Comparison of ENCODE assay signal across 25 cellular contexts in genomic region chr5:12284604-12285003, GRCh38.
"Had no signal": no experiment of that assay in that cellular context is flagged by ENCODE, and none has a peak within 500 bp of the region (broad histone marks: within the 10 kb centered on the region; RNA-seq: fewer than 3 reads in every experiment).

No MANE protein-coding gene starts in this region.

- H3K4me1 ChIP-seq: lower lobe of right lung, psoas muscle, sigmoid colon, stomach, thyroid gland had no signal

- H3K27ac ChIP-seq: lower lobe of right lung, ovary, psoas muscle, sigmoid colon, stomach, thyroid gland had no signal

- FAIRE-seq: endometrium, frontal cortex had no signal

- H3K4me3 ChIP-seq: lower lobe of right lung, ovary, psoas muscle, sigmoid colon, stomach, thyroid gland had no signal

- H3K9me3 ChIP-seq: lower lobe of right lung, ovary, psoas muscle, sigmoid colon, stomach, thyroid gland had no signal

- H3K36me3 ChIP-seq: lower lobe of right lung, ovary, sigmoid colon, stomach, thyroid gland had no signal

- ATAC-seq: effector memory CD8-positive, alpha-beta T cell; left ventricle myocardium superior; lower lobe of right lung; naive thymus-derived CD8-positive, alpha-beta T cell; psoas muscle; right cardiac atrium; stimulated activated effector memory CD8-positive, alpha-beta T cell treated with anti-CD3 and anti-CD28 coated beads, Interleukin-12 subunit alpha, Interleukin-12 subunit beta, amount 100 ng/mL, for 72 hours had no signal

- H3K27me3 ChIP-seq: ovary, sigmoid colon, stomach, thyroid gland had no signal

- DNase-seq: cortex of kidney; effector memory CD8-positive, alpha-beta T cell; erythroblast; hypothalamus; immature natural killer cell; islet precursor cell; kidney glomerular epithelial cell; left ventricle myocardium superior; lower lobe of right lung; naive thymus-derived CD8-positive, alpha-beta T cell; occipital lobe; ovary; posterior cingulate gyrus; psoas muscle; right cardiac atrium; sigmoid colon; stimulated activated CD4-positive, alpha-beta T cell treated with anti-CD3 and anti-CD28 coated beads, Interleukin-2, amount 100 ng/mL, for 24 hours; stimulated activated CD4-positive, alpha-beta T cell treated with anti-CD3 and anti-CD28 coated beads, Interleukin-4, amount 100 ng/mL, for 24 hours; stimulated activated naive CD4-positive, alpha-beta T cell treated with Interleukin-2 at 50 U/mL for 16 hours; stomach; thyroid gland; trophoblast cell had no signal
